ENCODE assay signal across 22 cellular contexts in the genomic region with DNA sequence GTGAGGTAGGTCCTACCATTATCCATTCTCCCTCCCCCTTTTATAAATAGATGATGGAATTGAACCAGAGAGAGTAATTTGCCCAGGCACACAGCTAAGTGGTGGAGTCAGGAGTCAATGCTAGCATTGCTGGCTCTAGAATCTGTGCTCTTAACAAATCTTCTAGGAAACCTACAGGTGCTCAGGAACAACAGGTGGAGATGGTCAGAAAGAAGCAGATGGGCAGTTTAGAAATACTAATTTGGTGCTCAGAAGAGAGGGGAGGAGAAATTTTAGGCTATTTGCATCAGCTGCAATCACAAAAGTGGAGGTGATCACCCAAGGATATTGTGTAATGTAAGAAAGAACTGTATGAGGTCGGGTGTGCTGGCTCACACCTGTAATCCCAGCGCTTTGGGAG.
"Had no signal": no experiment of that assay in that cellular context is flagged by ENCODE, and none has a peak within 500 bp of the region (broad histone marks: within the 10 kb centered on the region; RNA-seq: fewer than 3 reads in every experiment).

No MANE protein-coding gene starts in this region.

- H3K36me3 Mint-ChIP-seq: stimulated activated effector memory CD8-positive, alpha-beta T cell treated with anti-CD3 and anti-CD28 coated beads, Interleukin-12 subunit alpha, Interleukin-12 subunit beta, amount 100 ng/mL, for 72 hours; type B pancreatic cell had no signal

- H3K27ac ChIP-seq: hepatocyte, ovary, psoas muscle, sigmoid colon, testis had no signal

- H3K27ac Mint-ChIP-seq: mesothelial cell of epicardium, type B pancreatic cell had no signal

- H3K36me3 ChIP-seq: heart left ventricle, ovary, sigmoid colon, tibial artery had no signal

- ATAC-seq: psoas muscle; stimulated activated naive CD8-positive, alpha-beta T cell treated with anti-CD3 and anti-CD28 coated beads, Interleukin-15, Interleukin-2, amounts not matched to agents 100 U/mL and 50 U/mL, for 24 hours had no signal

- H3K27me3 ChIP-seq: heart left ventricle, hepatocyte, ovary, sigmoid colon, testis, tibial artery had no signal

- H3K4me3 Mint-ChIP-seq: mesothelial cell of epicardium, nephron progenitor cell, type B pancreatic cell had no signal

- H3K4me3 ChIP-seq: heart left ventricle, hepatocyte, lung, mucosa of descending colon, ovary, psoas muscle, sigmoid colon, testis, tibial artery had no signal

- H3K27me3 Mint-ChIP-seq: naive B cell, type B pancreatic cell had no signal

- DNase-seq: cortex of kidney; heart left ventricle; kidney; mesenchymal stem cell; mucosa of descending colon; naive B cell; nephron progenitor cell; nucleus accumbens; ovary; psoas muscle; sigmoid colon; stimulated activated CD4-positive, alpha-beta T cell treated with anti-CD3 and anti-CD28 coated beads, Interleukin-2, amount 100 ng/mL, for 24 hours; stimulated activated CD4-positive, alpha-beta T cell treated with anti-CD3 and anti-CD28 coated beads, Interleukin-4, amount 100 ng/mL, for 24 hours; stimulated activated naive CD8-positive, alpha-beta T cell treated with anti-CD3 and anti-CD28 coated beads, Interleukin-15, Interleukin-2, amounts not matched to agents 100 U/mL and 50 U/mL, for 24 hours; substantia nigra; testis; tibial artery had no signal

- H3K4me1 ChIP-seq: psoas muscle had no signal

- H3K9me3 ChIP-seq: mucosa of descending colon, ovary, testis, tibial artery had no signal
